ENCODE assay signal across 8 cellular contexts in the genomic region with DNA sequence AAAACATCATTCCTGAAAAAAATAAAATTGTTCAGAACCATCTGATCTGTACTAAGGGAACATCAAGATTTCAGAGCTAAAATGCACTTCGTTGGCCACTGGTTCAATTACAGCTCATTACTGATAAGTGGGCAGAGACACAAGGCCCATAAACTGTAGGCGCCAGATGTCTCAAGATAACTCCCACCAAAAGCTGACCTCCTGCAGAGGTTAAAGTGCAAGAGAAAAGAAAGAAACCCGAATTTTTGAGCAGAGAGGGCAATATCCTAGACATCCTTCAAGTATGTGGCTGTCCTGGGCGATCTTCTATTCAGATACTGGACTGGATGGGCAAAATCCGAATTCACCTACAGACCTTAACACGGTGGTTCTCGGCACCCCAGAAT. TPM values are rescaled to one million over a fixed set of nuclear protein-coding genes. Genes with fewer than 3 reads are reported as not detected.
DNase-seq lines count a peak whose midpoint lies in the region; ATAC-seq and TF ChIP-seq lines count a peak whose summit lies in the region.

No MANE protein-coding gene starts in this region.

- in situ Hi-C loops in transverse colon (cut with MboI; ENCODE audit: low pct_ligation_motif_present in 1 of 4, low pct_unique_long_range_greater_than_20kb in 1 of 4, low sequenced_read_pairs in 3 of 4): loop anchor here (5.0 to 25.0 kb wide), 8 partner anchors 267 to 1208 kb away; partner anchors contain the start of genes TCEANC (in 2 of the 4), OFD1 (in 1 of the 4), TLR8 (in 1 of the 4) and TRAPPC2 (in 1 of the 4)

- H2AFZ ChIP-seq in ACC112 (ENCODE audit: low read length, unreplicated experiment): peak overlapping the region; percentile 35

- H3K9me3 ChIP-seq in HUES64 (ENCODE audit: insufficient read depth, low read depth, low read length) (no peaks in the 10 kb centered on the region), left lung (no peaks in the 10 kb centered on the region), transverse colon (no peaks in the 10 kb centered on the region)

- H3K36me3 ChIP-seq in ACC112 (ENCODE audit: insufficient read depth, low read length) (no peaks in the 10 kb centered on the region; the same call in 1 of the 2 replicates), HUES64 (ENCODE audit: insufficient read depth, low read length) (no peaks in the 10 kb centered on the region), left lung (no peaks in the 10 kb centered on the region), transverse colon (no peaks in the 10 kb centered on the region)

- no peak for TF ChIP-seq POLR2A in transverse colon (IDR thresholded peaks at IDR 0.05)

- no peak for TF ChIP-seq CTCF in left lung (IDR thresholded peaks at IDR 0.05)
- TF ChIP-seq CTCF in transverse colon (IDR thresholded peaks at IDR 0.05): no peak

- DNase-seq in left lung (no peak), transverse colon (no peak), H4 (ENCODE audit: low spot score) (no peak), DMS114 treated with DMSO at 0.1 percent for 48 hours (lab: John Stamatoyannopoulos, UW; ENCODE audit: unreplicated experiment) (no peak)

- TF ChIP-seq EP300 in transverse colon (IDR thresholded peaks at IDR 0.05; ENCODE audit: low read depth): no peak

- ATAC-seq in left lung (no peak), HG03045 (IDR thresholded peaks at IDR 0.05; ENCODE audit: unreplicated experiment) (no peak)

- H3K27me3 ChIP-seq in ACC112 (ENCODE audit: insufficient read depth, low read length): no peaks in the 10 kb centered on the region
- H3K27me3 ChIP-seq in HUES64 (ENCODE audit: insufficient read depth, low read length): no peaks in the 10 kb centered on the region
- H3K27me3 ChIP-seq in left lung: no peaks in the 10 kb centered on the region
- H3K27me3 ChIP-seq in transverse colon: no peaks in the 10 kb centered on the region

- intact Hi-C loops in left lung (cut with DNase I): no loop called here
- intact Hi-C loops in transverse colon (cut with DNase I; ENCODE audit: low total_unique reads): no loop called here

- H3K27ac ChIP-seq in ACC112 (ENCODE audit: low read depth, low read length): peak overlapping the region; percentile 95
- H3K27ac ChIP-seq in HUES64 (ENCODE audit: low read depth, low read length): peak overlapping the region; percentile 93
- H3K27ac ChIP-seq in angular gyrus (ENCODE audit: low read depth, low read length): peak overlapping the region; percentile 84
- peak overlapping the region; percentile 84 to 91 for H3K27ac ChIP-seq in left lung
- peak overlapping the region; percentile 85 to 92 (median 88) for H3K27ac ChIP-seq in transverse colon

- H3K4me1 ChIP-seq in ACC112 (ENCODE audit: control insufficient read depth, insufficient read depth, low read length, unreplicated experiment): peaks cover 36% of the 10 kb centered on the region
- H3K4me1 ChIP-seq in HUES64 (ENCODE audit: insufficient read depth, low read length): peaks cover 37% of the 10 kb centered on the region
- H3K4me1 ChIP-seq in left lung: peaks cover 0 to 3% of the 10 kb centered on the region in 2 donors
- peaks cover 0 to 11% (median 2%) of the 10 kb centered on the region in 4 donors for H3K4me1 ChIP-seq in transverse colon

- WGBS in HUES64: 12% methylated on average over 7 of the region's 7 CpGs
- WGBS in transverse colon (ENCODE audit: low coverage in 1 of 2), 2 donors: 12% methylated on average over 7 of the region's 7 CpGs; no CpG with 5 or more reads in 1 of the 2 donors

- H3K4me3 ChIP-seq in ACC112 (ENCODE audit: low read depth, low read length) (peak overlapping the region; percentile 83), HUES64 (ENCODE audit: low read length) (peak overlapping the region; percentile 78), left lung (peak overlapping the region; percentile 54 to 58), transverse colon (peak overlapping the region; percentile 29 to 77 (median 64))

- peaks cover 30% of the 10 kb centered on the region for H3K79me2 ChIP-seq in ACC112 (ENCODE audit: control insufficient read depth, insufficient read depth, low read length, unreplicated experiment)

- H3K9ac ChIP-seq in HUES64 (ENCODE audit: low read depth, low read length): peak overlapping the region; percentile 84

RNA-seq across cellular contexts. Expression of gene GEMIN8, which starts 0.7 kb away (rescaled TPM):
- polyA plus RNA-seq in HUES64 (2013, experiment 1 of 2): 16.6 TPM
- 19.8 TPM for polyA plus RNA-seq in HUES64 (2013, experiment 2 of 2)
- total RNA-seq in left lung: 10 to 100 TPM; 14.5 to 20.6 TPM
- 10 to 100 TPM in 3 of 4 donors, 1 to 10 TPM in 1; 8.6 to 22.1 (median 12.6) TPM for total RNA-seq in transverse colon
- total RNA-seq in H4 (2014; rRNA removed; shearing (Covaris generic)): 7.7 and 8.4 TPM in 2 replicates
